In the genomic region with DNA sequence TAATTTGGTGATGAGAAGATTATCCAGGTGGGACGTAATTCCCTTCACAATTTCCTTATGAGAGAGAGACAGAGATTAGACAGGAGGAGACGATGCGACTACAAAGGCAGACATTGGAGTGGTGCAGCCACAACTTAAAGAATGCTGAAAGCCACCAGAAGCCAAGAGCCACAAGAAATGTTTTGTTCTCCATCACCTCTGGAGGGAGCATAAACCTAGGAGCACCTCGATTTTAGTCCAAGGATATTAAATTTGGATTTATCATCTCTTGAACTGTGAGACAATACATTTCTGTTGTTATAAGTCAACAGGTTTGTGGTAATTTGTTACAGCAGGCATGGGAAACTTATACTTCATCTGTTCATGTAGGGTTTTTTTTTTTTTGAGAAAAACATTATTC, we compare ENCODE assay signal across 20 cellular contexts.
DNase-seq lines count a peak whose midpoint lies in the region; ATAC-seq and TF ChIP-seq lines count a peak whose summit lies in the region.
"Had no signal": no experiment of that assay in that cellular context is flagged by ENCODE, and none has a peak within 500 bp of the region (broad histone marks: within the 10 kb centered on the region; RNA-seq: fewer than 3 reads in every experiment).

No MANE protein-coding gene starts in this region.

- H3K4me1 ChIP-seq in liver (ENCODE audit: control insufficient read depth in 4 of 4, insufficient read depth in 4 of 4, low read length in 3 of 4) (no peaks in the 10 kb centered on the region), right lobe of liver (no peaks in the 10 kb centered on the region), foreskin keratinocyte (no peaks in the 10 kb centered on the region), vagina (no peaks in the 10 kb centered on the region)
- H3K4me1 ChIP-seq: A549, SJCRH30 had no signal

- no peaks in the 10 kb centered on the region for H3K36me3 ChIP-seq in liver (ENCODE audit: control insufficient read depth in 4 of 4, insufficient read depth in 3 of 4, low read depth in 1 of 4, low read length in 3 of 4)
- H3K36me3 ChIP-seq in right lobe of liver: no peaks in the 10 kb centered on the region
- no peaks in the 10 kb centered on the region for H3K36me3 ChIP-seq in vagina
- H3K36me3 ChIP-seq: BLaER1, SJCRH30 had no signal

- no peaks in the 10 kb centered on the region for H3K9me3 Mint-ChIP-seq in glutamatergic neuron (ENCODE audit: unreplicated experiment)
- H3K9me3 Mint-ChIP-seq: CD8-positive, alpha-beta T cell had no signal

- H3K27me3 ChIP-seq in liver (ENCODE audit: control insufficient read depth in 4 of 4, insufficient read depth in 4 of 4, low read length in 3 of 4): no peaks in the 10 kb centered on the region
- no peaks in the 10 kb centered on the region for H3K27me3 ChIP-seq in right lobe of liver
- H3K27me3 ChIP-seq in foreskin keratinocyte: no peaks in the 10 kb centered on the region
- no peaks in the 10 kb centered on the region for H3K27me3 ChIP-seq in vagina
- H3K27me3 ChIP-seq: BLaER1, SJCRH30 had no signal

- no peak overlapping the region for H3K4me3 ChIP-seq in liver (ENCODE audit: low read depth in 1 of 3, low read length in 3 of 3)
- H3K4me3 ChIP-seq in right lobe of liver: no peak overlapping the region
- no peak overlapping the region for H3K4me3 ChIP-seq in LNCaP clone FGC (ENCODE audit: low read depth, low read length)
- no peak overlapping the region for H3K4me3 ChIP-seq in astrocyte of the spinal cord (ENCODE audit: low read depth, low read length)
- no peak overlapping the region for H3K4me3 ChIP-seq in vagina
- H3K4me3 ChIP-seq: A549, BLaER1, SJCRH30 had no signal

- TF ChIP-seq CTCF in liver (IDR thresholded peaks at IDR 0.05; ENCODE audit: low read depth, low read length, missing input control) (peak; percentile 8), right lobe of liver (IDR thresholded peaks at IDR 0.05) (peak in 1 of 4 donors; percentile 15), LNCaP clone FGC (IDR thresholded peaks at IDR 0.05; ENCODE audit: control insufficient read depth, extremely low read depth, insufficient read depth) (peak; percentile 25; the same call in 1 of the 2 replicates), astrocyte of the spinal cord (IDR thresholded peaks at IDR 0.05; ENCODE audit: low read depth, low read length) (peak; percentile 6), foreskin keratinocyte (conservative IDR thresholded peaks at IDR 0.05) (peak; percentile 17), vagina (IDR thresholded peaks at IDR 0.05) (no peak), glutamatergic neuron (IDR thresholded peaks at IDR 0.05; ENCODE audit: partially characterized antibody, unreplicated experiment) (no peak)

- no peak overlapping the region for H3K27ac ChIP-seq in liver (ENCODE audit: low read depth in 1 of 2, low read length in 2 of 2)
- no peak overlapping the region for H3K27ac ChIP-seq in right lobe of liver
- no peak overlapping the region for H3K27ac ChIP-seq in foreskin keratinocyte
- no peak overlapping the region for H3K27ac ChIP-seq in vagina
- H3K27ac ChIP-seq: A549, BLaER1, SJCRH30 had no signal

- intact Hi-C loops in right lobe of liver (cut with DNase I): no loop called here
- intact Hi-C loops in vagina (cut with DNase I): no loop called here

- WGBS in liver: 79% methylated on average over 4 of the region's 4 CpGs
- WGBS in right lobe of liver (ENCODE audit: insufficient coverage, low coverage, low lambda C conversion rate, missing lambda C conversion rate): 53% methylated on average over 4 of the region's 4 CpGs

- TF ChIP-seq POLR2A in right lobe of liver (IDR thresholded peaks at IDR 0.05) (no peak), vagina (IDR thresholded peaks at IDR 0.05) (no peak)

- H3K4me3 Mint-ChIP-seq in glutamatergic neuron (ENCODE audit: unreplicated experiment): no peak overlapping the region
- H3K4me3 Mint-ChIP-seq: CD8-positive, alpha-beta T cell had no signal

- no peaks in the 10 kb centered on the region for H3K36me3 Mint-ChIP-seq in glutamatergic neuron (ENCODE audit: unreplicated experiment)
- H3K36me3 Mint-ChIP-seq: CD8-positive, alpha-beta T cell had no signal

- H3K27ac Mint-ChIP-seq in glutamatergic neuron (ENCODE audit: unreplicated experiment): no peak overlapping the region
- H3K27ac Mint-ChIP-seq: CD8-positive, alpha-beta T cell had no signal

- H3K9me3 ChIP-seq in liver (ENCODE audit: control insufficient read depth in 4 of 4, low read length in 3 of 4) (no peaks in the 10 kb centered on the region), right lobe of liver (no peaks in the 10 kb centered on the region), vagina (no peaks in the 10 kb centered on the region)
- H3K9me3 ChIP-seq: A549, BLaER1, SJCRH30 had no signal

- in situ Hi-C loops in astrocyte of the spinal cord (cut with HindIII; ENCODE audit: low sequenced_read_pairs): no loop called here

- no peaks in the 10 kb centered on the region for H3K27me3 Mint-ChIP-seq in glutamatergic neuron (ENCODE audit: unreplicated experiment)

- no peak overlapping the region for H3K9ac ChIP-seq in liver (ENCODE audit: low read depth in 1 of 2, low read length in 2 of 2)
- H3K9ac ChIP-seq: BLaER1 had no signal

- DNase-seq in right lobe of liver: no peak
- DNase-seq in LNCaP clone FGC (ENCODE audit: low read depth): no peak
- no peak for DNase-seq in astrocyte of the spinal cord (ENCODE audit: low read depth, low spot score)
- no peak for DNase-seq in foreskin keratinocyte
- no peak for DNase-seq in vagina (ENCODE audit: extremely low spot score in 2 of 2)
- no peak for DNase-seq in germinal center (ENCODE audit: low spot score)
- DNase-seq in glutamatergic neuron: no peak
- DNase-seq: CD8-positive, alpha-beta T cell; DMS79; MV-4-11; NCI-H187 treated with DMSO at 0.1 percent for 48 hours; NCI-H2227 treated with DMSO at 0.1 percent for 48 hours; NCI-H510A treated with DMSO at 0.1 percent for 48 hours; NCI-H774; OCI-M1; SJCRH30; SW 1271 had no signal

- TF ChIP-seq RAD21 in liver (IDR thresholded peaks at IDR 0.05): peak; percentile 42 to 47

- H3K4me1 Mint-ChIP-seq in glutamatergic neuron (ENCODE audit: low read depth, unreplicated experiment): peaks cover 9% of the 10 kb centered on the region

- ATAC-seq in right lobe of liver: no peak
- ATAC-seq in foreskin keratinocyte: no peak
- ATAC-seq: A549; CD8-positive, alpha-beta T cell had no signal

TF ChIP-seq in liver, 16 proteins besides CTCF, POLR2A, EP300 and RAD21 (continues in another document):
- TF ChIP-seq HNF4G (IDR thresholded peaks at IDR 0.05): no peak
- TF ChIP-seq, protein P1, sequence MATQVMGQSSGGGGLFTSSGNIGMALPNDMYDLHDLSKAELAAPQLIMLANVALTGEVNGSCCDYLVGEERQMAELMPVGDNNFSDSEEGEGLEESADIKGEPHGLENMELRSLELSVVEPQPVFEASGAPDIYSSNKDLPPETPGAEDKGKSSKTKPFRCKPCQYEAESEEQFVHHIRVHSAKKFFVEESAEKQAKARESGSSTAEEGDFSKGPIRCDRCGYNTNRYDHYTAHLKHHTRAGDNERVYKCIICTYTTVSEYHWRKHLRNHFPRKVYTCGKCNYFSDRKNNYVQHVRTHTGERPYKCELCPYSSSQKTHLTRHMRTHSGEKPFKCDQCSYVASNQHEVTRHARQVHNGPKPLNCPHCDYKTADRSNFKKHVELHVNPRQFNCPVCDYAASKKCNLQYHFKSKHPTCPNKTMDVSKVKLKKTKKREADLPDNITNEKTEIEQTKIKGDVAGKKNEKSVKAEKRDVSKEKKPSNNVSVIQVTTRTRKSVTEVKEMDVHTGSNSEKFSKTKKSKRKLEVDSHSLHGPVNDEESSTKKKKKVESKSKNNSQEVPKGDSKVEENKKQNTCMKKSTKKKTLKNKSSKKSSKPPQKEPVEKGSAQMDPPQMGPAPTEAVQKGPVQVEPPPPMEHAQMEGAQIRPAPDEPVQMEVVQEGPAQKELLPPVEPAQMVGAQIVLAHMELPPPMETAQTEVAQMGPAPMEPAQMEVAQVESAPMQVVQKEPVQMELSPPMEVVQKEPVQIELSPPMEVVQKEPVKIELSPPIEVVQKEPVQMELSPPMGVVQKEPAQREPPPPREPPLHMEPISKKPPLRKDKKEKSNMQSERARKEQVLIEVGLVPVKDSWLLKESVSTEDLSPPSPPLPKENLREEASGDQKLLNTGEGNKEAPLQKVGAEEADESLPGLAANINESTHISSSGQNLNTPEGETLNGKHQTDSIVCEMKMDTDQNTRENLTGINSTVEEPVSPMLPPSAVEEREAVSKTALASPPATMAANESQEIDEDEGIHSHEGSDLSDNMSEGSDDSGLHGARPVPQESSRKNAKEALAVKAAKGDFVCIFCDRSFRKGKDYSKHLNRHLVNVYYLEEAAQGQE (IDR thresholded peaks at IDR 0.05): no peak
- TF ChIP-seq JUND (IDR thresholded peaks at IDR 0.05): no peak
- TF ChIP-seq YY1 (IDR thresholded peaks at IDR 0.05): no peak
- no peak for TF ChIP-seq RXRA (IDR thresholded peaks at IDR 0.05)
- TF ChIP-seq TAF1 (conservative IDR thresholded peaks at IDR 0.05): no peak
- TF ChIP-seq, protein P2, sequence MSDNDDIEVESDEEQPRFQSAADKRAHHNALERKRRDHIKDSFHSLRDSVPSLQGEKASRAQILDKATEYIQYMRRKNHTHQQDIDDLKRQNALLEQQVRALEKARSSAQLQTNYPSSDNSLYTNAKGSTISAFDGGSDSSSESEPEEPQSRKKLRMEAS (IDR thresholded peaks at IDR 0.05): no peak
- no peak for TF ChIP-seq SP1 (IDR thresholded peaks at IDR 0.05)
- TF ChIP-seq EGR1 (IDR thresholded peaks at IDR 0.05; ENCODE audit: low read depth in 2 of 2): no peak
- TF ChIP-seq, protein P3, sequence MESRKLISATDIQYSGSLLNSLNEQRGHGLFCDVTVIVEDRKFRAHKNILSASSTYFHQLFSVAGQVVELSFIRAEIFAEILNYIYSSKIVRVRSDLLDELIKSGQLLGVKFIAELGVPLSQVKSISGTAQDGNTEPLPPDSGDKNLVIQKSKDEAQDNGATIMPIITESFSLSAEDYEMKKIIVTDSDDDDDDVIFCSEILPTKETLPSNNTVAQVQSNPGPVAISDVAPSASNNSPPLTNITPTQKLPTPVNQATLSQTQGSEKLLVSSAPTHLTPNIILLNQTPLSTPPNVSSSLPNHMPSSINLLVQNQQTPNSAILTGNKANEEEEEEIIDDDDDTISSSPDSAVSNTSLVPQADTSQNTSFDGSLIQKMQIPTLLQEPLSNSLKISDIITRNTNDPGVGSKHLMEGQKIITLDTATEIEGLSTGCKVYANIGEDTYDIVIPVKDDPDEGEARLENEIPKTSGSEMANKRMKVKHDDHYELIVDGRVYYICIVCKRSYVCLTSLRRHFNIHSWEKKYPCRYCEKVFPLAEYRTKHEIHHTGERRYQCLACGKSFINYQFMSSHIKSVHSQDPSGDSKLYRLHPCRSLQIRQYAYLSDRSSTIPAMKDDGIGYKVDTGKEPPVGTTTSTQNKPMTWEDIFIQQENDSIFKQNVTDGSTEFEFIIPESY (IDR thresholded peaks at IDR 0.05): no peak
- no peak for TF ChIP-seq FOXA1 (IDR thresholded peaks at IDR 0.05)
- no peak for TF ChIP-seq FOXA2 (IDR thresholded peaks at IDR 0.05)
- TF ChIP-seq HNF4A (conservative IDR thresholded peaks at IDR 0.05): no peak
- TF ChIP-seq, protein P4, sequence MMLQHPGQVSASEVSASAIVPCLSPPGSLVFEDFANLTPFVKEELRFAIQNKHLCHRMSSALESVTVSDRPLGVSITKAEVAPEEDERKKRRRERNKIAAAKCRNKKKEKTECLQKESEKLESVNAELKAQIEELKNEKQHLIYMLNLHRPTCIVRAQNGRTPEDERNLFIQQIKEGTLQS (IDR thresholded peaks at IDR 0.05): no peak

Comparison
In these comparisons a context has a peak if more than half of its experiments do, and no peak if none do; other contexts are left out.
1. CTCF ChIP-seq: peak in liver (single experiment), LNCaP clone FGC (single experiment), astrocyte of the spinal cord (single experiment) and foreskin keratinocyte (single experiment); none in vagina (0 of 3) and glutamatergic neuron (single experiment).